20 cellular contexts compared by ENCODE assay signal in the genomic region with DNA sequence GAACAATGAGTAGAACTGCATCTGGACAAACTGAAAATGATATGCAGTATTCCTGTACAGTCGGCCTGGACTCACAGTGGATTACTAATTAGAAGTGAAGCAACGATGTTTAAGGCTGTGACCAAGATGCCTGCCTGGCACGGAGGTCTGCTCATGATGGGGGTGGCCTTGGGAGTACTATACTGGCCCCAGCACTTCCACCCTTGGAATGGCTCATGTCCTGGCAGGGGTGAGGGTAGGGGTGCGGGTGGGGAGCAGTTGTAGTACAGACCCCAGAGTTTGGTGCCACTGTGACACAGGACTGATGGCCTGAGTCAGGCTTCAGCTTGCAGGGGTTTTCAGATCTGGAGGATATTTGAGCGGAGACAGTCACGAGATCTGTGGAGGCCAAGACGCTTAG.
"Had no signal": no experiment of that assay in that cellular context is flagged by ENCODE, and none has a peak within 500 bp of the region (broad histone marks: within the 10 kb centered on the region; RNA-seq: fewer than 3 reads in every experiment).

No MANE protein-coding gene starts in this region.

- H3K27me3 ChIP-seq: cardiac muscle cell, spleen, tibial artery, vagina had no signal

- ATAC-seq: left colon; lower lobe of right lung; stimulated activated naive B cell treated with anti-CD40 and anti-IgM and Interleukin-4, amounts not matched to agents 10 μg/mL and 1 μg/mL and 100 μg/mL, for 72 hours had no signal

- H3K4me3 ChIP-seq: cardiac muscle cell, lower lobe of right lung, spleen, tibial artery, vagina had no signal

- H3K27me3 Mint-ChIP-seq: activated naive CD8-positive, alpha-beta T cell; stimulated activated naive B cell treated with anti-CD40 and anti-IgM and Interleukin-4, amounts not matched to agents 10 μg/mL and 1 μg/mL and 100 μg/mL, for 72 hours had no signal

- H3K4me1 Mint-ChIP-seq: stimulated activated naive B cell treated with anti-CD40 and anti-IgM and Interleukin-4, amounts not matched to agents 10 μg/mL and 1 μg/mL and 100 μg/mL, for 72 hours had no signal

- DNase-seq: activated CD8-positive, alpha-beta memory T cell treated with anti-CD3 and anti-CD28 coated beads, Interleukin-2, amount 50 U/mL, for 4 hours; amniotic stem cell; foreskin melanocyte; glutamatergic neuron; hippocampal formation; islet precursor cell; left colon; lower lobe of right lung; occipital lobe; posterior cingulate gyrus; retina; spleen; stimulated activated CD4-positive, alpha-beta T cell treated with anti-CD3 and anti-CD28 coated beads, Interleukin-4, amount 100 ng/mL, for 4 hours; stimulated activated naive B cell treated with anti-CD40 and anti-IgM and Interleukin-4, amounts not matched to agents 10 μg/mL and 1 μg/mL and 100 μg/mL, for 72 hours; T-helper 2 cell; tibial artery had no signal

- H3K27ac Mint-ChIP-seq: activated T-helper 1 cell treated with anti-CD3 and anti-CD28 coated beads, Interleukin-12 subunit alpha, Interleukin-12 subunit beta, Interleukin-2, Interleukin-4 antibody, amounts not matched to agents 30 ng/mL and 10 ng/mL and 1 ng/mL, durations not matched to agents 14 hours and 24 hours and 36 hours; stimulated activated naive B cell treated with anti-CD40 and anti-IgM and Interleukin-4, amounts not matched to agents 10 μg/mL and 1 μg/mL and 100 μg/mL, for 72 hours had no signal

- H3K36me3 ChIP-seq: cardiac muscle cell, vagina had no signal

- H3K4me3 Mint-ChIP-seq: activated naive CD8-positive, alpha-beta T cell; activated T-helper 1 cell treated with anti-CD3 and anti-CD28 coated beads, Interleukin-12 subunit alpha, Interleukin-12 subunit beta, Interleukin-2, Interleukin-4 antibody, amounts not matched to agents 30 ng/mL and 10 ng/mL and 1 ng/mL, durations not matched to agents 14 hours and 24 hours and 36 hours; stimulated activated naive B cell treated with anti-CD40 and anti-IgM and Interleukin-4, amounts not matched to agents 10 μg/mL and 1 μg/mL and 100 μg/mL, for 72 hours had no signal

- H3K27ac ChIP-seq: cardiac muscle cell, lower lobe of right lung, spleen, tibial artery, vagina had no signal

- H3K9me3 ChIP-seq: lower lobe of right lung, spleen, tibial artery, vagina had no signal

- H3K9me3 Mint-ChIP-seq: activated T-helper 1 cell treated with anti-CD3 and anti-CD28 coated beads, Interleukin-12 subunit alpha, Interleukin-12 subunit beta, Interleukin-2, Interleukin-4 antibody, amounts not matched to agents 30 ng/mL and 10 ng/mL and 1 ng/mL, durations not matched to agents 14 hours and 24 hours and 36 hours; stimulated activated naive B cell treated with anti-CD40 and anti-IgM and Interleukin-4, amounts not matched to agents 10 μg/mL and 1 μg/mL and 100 μg/mL, for 72 hours had no signal
